ENCODE assay signal across 14 cellular contexts in the genomic region with DNA sequence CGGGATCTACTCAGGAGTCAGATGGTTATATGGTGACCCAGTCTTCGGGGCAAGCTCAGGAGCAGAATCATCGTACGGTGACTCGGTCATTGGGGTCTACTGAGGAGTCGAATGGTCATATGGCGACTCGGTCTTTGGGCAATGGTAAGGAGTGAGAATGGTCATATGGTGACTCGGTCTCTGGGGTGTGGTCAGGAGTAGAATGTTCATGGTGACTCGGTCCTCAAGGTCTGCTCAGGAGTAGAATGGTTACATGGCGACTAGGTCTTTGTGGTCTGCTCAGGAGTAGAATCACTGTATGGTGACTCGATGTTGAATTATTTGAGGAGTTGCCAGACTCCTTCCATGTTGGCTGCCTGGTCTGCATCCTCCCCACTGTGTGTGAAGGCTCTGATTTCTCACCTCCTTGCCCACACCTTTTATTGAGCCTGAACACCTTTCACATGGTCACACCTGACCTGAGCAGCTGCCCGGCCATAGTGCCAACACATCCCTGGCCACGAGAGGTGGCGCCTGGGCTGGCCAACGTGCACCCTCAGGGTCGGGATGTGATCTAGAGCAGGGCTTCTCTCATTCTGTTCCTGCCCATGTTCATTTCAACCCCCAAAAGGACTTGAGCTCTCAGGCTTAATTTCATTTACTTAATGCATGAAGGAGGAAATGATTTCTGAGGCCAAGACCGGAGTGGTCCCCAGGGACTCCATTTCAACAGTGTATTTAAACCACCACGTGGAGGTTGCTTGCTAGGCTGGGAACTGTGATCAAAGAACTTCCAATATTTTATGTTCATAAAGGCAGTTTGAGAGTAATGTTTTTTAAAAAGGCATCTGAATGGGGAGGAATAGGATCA.
DNase-seq lines count a peak whose midpoint lies in the region; TF ChIP-seq lines count a peak whose summit lies in the region.
"Had no signal": no experiment of that assay in that cellular context is flagged by ENCODE, and none has a peak within 500 bp of the region (broad histone marks: within the 10 kb centered on the region; RNA-seq: fewer than 3 reads in every experiment).

No MANE protein-coding gene starts in this region.

- TF ChIP-seq EP300 in sigmoid colon (IDR thresholded peaks at IDR 0.05): no peak

- H3K36me3 ChIP-seq in BLaER1 (peaks cover 66% of the 10 kb centered on the region), GM23248 (ENCODE audit: low read depth) (no peaks in the 10 kb centered on the region), sigmoid colon (no peaks in the 10 kb centered on the region)
- H3K36me3 ChIP-seq: pancreas, spleen had no signal

- no peaks in the 10 kb centered on the region for H3K9me2 ChIP-seq in GM23248 (ENCODE audit: insufficient read depth)

- no peak for TF ChIP-seq CTCF in sigmoid colon (IDR thresholded peaks at IDR 0.05)

- H3K4me1 ChIP-seq in BLaER1 (peaks cover 100% of the 10 kb centered on the region), GM23248 (ENCODE audit: insufficient read depth) (no peaks in the 10 kb centered on the region), sigmoid colon (no peaks in the 10 kb centered on the region)
- H3K4me1 ChIP-seq: pancreas had no signal

- WGBS in GM23248 (ENCODE audit: low coverage in 1 of 2, low lambda C conversion rate in 2 of 2, missing lambda C conversion rate in 2 of 2), 2 experiments: 47 to 50% methylated on average over 19 of the region's 19 CpGs
- 87% methylated on average over 19 of the region's 19 CpGs for WGBS in sigmoid colon, 2 donors

- no peaks in the 10 kb centered on the region for H3F3A ChIP-seq in GM23248 (ENCODE audit: insufficient read depth)

- H3K4me3 ChIP-seq in BLaER1: peak overlapping the region; percentile 46
- no peak overlapping the region for H3K4me3 ChIP-seq in GM23248
- H3K4me3 ChIP-seq in sigmoid colon: no peak overlapping the region
- H3K4me3 ChIP-seq: pancreas, spleen had no signal

- peak overlapping the region; percentile 76 for H3K27ac ChIP-seq in BLaER1
- H3K27ac ChIP-seq in GM23248: no peak overlapping the region
- H3K27ac ChIP-seq in sigmoid colon: no peak overlapping the region
- H3K27ac ChIP-seq: pancreas, spleen had no signal

- H3K9me3 ChIP-seq in BLaER1: no peaks in the 10 kb centered on the region
- no peaks in the 10 kb centered on the region for H3K9me3 ChIP-seq in GM23248 (ENCODE audit: low read depth)
- no peaks in the 10 kb centered on the region for H3K9me3 ChIP-seq in sigmoid colon
- H3K9me3 ChIP-seq: pancreas, spleen had no signal

- peak; percentile 47 for DNase-seq in GM23248
- peak; percentile 0 for DNase-seq in NCI-H69 (lab: John Stamatoyannopoulos, UW)
- peak; percentile 92 for DNase-seq in kidney tubule cell (ENCODE audit: low spot score)
- no peak for DNase-seq in sigmoid colon
- DNase-seq in NCI-H1105 treated with DMSO at 0.1 percent for 48 hours (lab: John Stamatoyannopoulos, UW): no peak
- DNase-seq in activated CD8-positive, alpha-beta memory T cell treated with anti-CD3 and anti-CD28 coated beads, Interleukin-2, amount 50 U/mL, for 48 hours: no peak
- DNase-seq: activated naive CD4-positive, alpha-beta T cell; CD4-positive, CD25-positive, alpha-beta regulatory T cell; dermis blood vessel endothelial cell; hippocampal formation; pancreas; spleen; stimulated activated naive CD4-positive, alpha-beta T cell had no signal

- H3K27me3 ChIP-seq in BLaER1 (no peaks in the 10 kb centered on the region), GM23248 (replicated peaks; ENCODE audit: insufficient read depth) (no peaks in the 10 kb centered on the region), sigmoid colon (peaks cover 0 to 10% (median 8%) of the 10 kb centered on the region in 3 donors)

- in situ Hi-C loops in GM23248 (cut with MboI): no loop called here

- H4K20me1 ChIP-seq in BLaER1 (peaks cover 100% of the 10 kb centered on the region), GM23248 (ENCODE audit: insufficient read depth) (no peaks in the 10 kb centered on the region)

- intact Hi-C loops in sigmoid colon (cut with DNase I): no loop called here

- no peak for TF ChIP-seq POLR2A in sigmoid colon (IDR thresholded peaks at IDR 0.05)

- no peak overlapping the region; the same call in 1 of the 2 replicates for H3K9ac ChIP-seq in BLaER1
- no peak overlapping the region for H3K9ac ChIP-seq in GM23248

- no peaks in the 10 kb centered on the region for H3K79me2 ChIP-seq in GM23248 (ENCODE audit: insufficient read depth)

- H3K4me2 ChIP-seq in BLaER1 (peak overlapping the region; percentile 95), GM23248 (ENCODE audit: unreplicated experiment) (no peak overlapping the region)

- H2AFZ ChIP-seq in GM23248: no peak overlapping the region

Comparison
In these comparisons a context has a peak if more than half of its experiments do, and no peak if none do; other contexts are left out.
1. DNase-seq: peak in GM23248 (single experiment), NCI-H69 (single experiment) and kidney tubule cell (single experiment); none in sigmoid colon (single experiment), NCI-H1105 treated with DMSO at 0.1 percent for 48 hours (single experiment) and activated CD8-positive, alpha-beta memory T cell treated with anti-CD3 and anti-CD28 coated beads, Interleukin-2, amount 50 U/mL, for 48 hours (single experiment).